7 cellular contexts compared by ENCODE assay signal in genomic region chr1:22052115-22053017, GRCh38. TPM values are rescaled to one million over a fixed set of nuclear protein-coding genes. Genes with fewer than 3 reads are reported as not detected.
DNase-seq lines count a peak whose midpoint lies in the region; ATAC-seq and TF ChIP-seq lines count a peak whose summit lies in the region.

TSS of gene CDC42 (plus strand) at chr1:22052709. CDS start at chr1:22078479, 25,770 bp downstream.

- 32% methylated on average over 43 of the region's 81 CpGs for WGBS in hepatocyte (ENCODE audit: low lambda C conversion rate, missing lambda C conversion rate)

- no peaks in the 10 kb centered on the region for H3K9me3 ChIP-seq in hepatocyte (ENCODE audit: low read depth)

- H3K9me2 ChIP-seq in hepatocyte (replicated peaks; ENCODE audit: insufficient read depth) = no peaks in the 10 kb centered on the region

- TF ChIP-seq CTCF in hepatocyte (IDR thresholded peaks at IDR 0.05; ENCODE audit: poor library complexity) (no peak), retinal pigment epithelial cell (conservative IDR thresholded peaks at IDR 0.05; ENCODE audit: low read depth, low read length) (no peak)

- peaks cover 44% of the 10 kb centered on the region for H3K79me2 ChIP-seq in hepatocyte

- H3K4me2 ChIP-seq in hepatocyte = peak within 1 kb of the TSS; percentile 80

- peak within 1 kb of the TSS; percentile 100 for H3K27ac ChIP-seq in hepatocyte

- DNase-seq in NCI-H2081 treated with DMSO at 0.1 percent for 48 hours (lab: John Stamatoyannopoulos, UW) (peak; percentile 87), T1000 (lab: John Stamatoyannopoulos, UW) (peak; percentile 95), astrocyte of the hippocampus (ENCODE audit: low read depth, low spot score) (peak; percentile 98), hepatocyte (ENCODE audit: low spot score) (peak; percentile 98), retinal pigment epithelial cell (ENCODE audit: low read depth) (peak; percentile 83)

- peaks cover 25% of the 10 kb centered on the region for H3K4me1 ChIP-seq in hepatocyte (ENCODE audit: insufficient read depth)

- H3K36me3 ChIP-seq in hepatocyte (replicated peaks; ENCODE audit: insufficient read depth, low read depth) = no peaks in the 10 kb centered on the region

- H3K27me3 ChIP-seq in hepatocyte = no peaks in the 10 kb centered on the region

- H2AFZ ChIP-seq in hepatocyte = peak within 1 kb of the TSS; percentile 96

- peak within 1 kb of the TSS; percentile 45 for H3K4me3 ChIP-seq in hepatocyte
- peak within 1 kb of the TSS; percentile 94 for H3K4me3 ChIP-seq in retinal pigment epithelial cell (ENCODE audit: low read length)

- peaks cover 40% of the 10 kb centered on the region for H4K20me1 ChIP-seq in hepatocyte (ENCODE audit: insufficient read depth, poor library complexity, severe bottlenecking)

- ATAC-seq in GM18511 (IDR thresholded peaks at IDR 0.05; ENCODE audit: unreplicated experiment) (peak; percentile 84), HG03025 (IDR thresholded peaks at IDR 0.05; ENCODE audit: low FRiP score, unreplicated experiment) (peak; percentile 71)

RNA-seq across cellular contexts. Expression of gene CDC42, which starts in this region (rescaled TPM):
- total RNA-seq in hepatocyte = 351 and 358 TPM in 2 replicates
- 48.8 and 69.7 TPM in 2 replicates for polyA plus RNA-seq in hepatocyte

Comparison
In these comparisons a context has a peak if more than half of its experiments do, and no peak if none do; other contexts are left out.
1. Peak in every context shown above with its lines: DNase-seq, ATAC-seq, H3K4me3 ChIP-seq and H3K27ac ChIP-seq.